Comparison of ENCODE assay signal across 8 cellular contexts in genomic region chr16:19898924-19899604, GRCh38. TPM values are rescaled to one million over a fixed set of nuclear protein-coding genes. Genes with fewer than 3 reads are reported as not detected.
DNase-seq lines count a peak whose midpoint lies in the region; ATAC-seq and TF ChIP-seq lines count a peak whose summit lies in the region.

No MANE protein-coding gene starts in this region.

- ATAC-seq in activated CD4-positive, CD25-positive, alpha-beta regulatory T cell treated with anti-CD3 and anti-CD28 coated beads, Interleukin-2, amount 50 U/mL, for 24 hours = peak; percentile 53 to 58
- ATAC-seq in left lobe of liver = peak; percentile 92
- ATAC-seq in HG03095 (IDR thresholded peaks at IDR 0.05; ENCODE audit: unreplicated experiment) = no peak

- no peaks in the 10 kb centered on the region for H3K4me1 ChIP-seq in suprapubic skin

- no peaks in the 10 kb centered on the region for H3K36me3 ChIP-seq in suprapubic skin

- no peak for DNase-seq in activated CD4-positive, CD25-positive, alpha-beta regulatory T cell treated with anti-CD3 and anti-CD28 coated beads, Interleukin-2, amount 50 U/mL, for 72 hours
- DNase-seq in SK-N-DZ (ENCODE audit: low spot score) = peak; percentile 74
- peak; percentile 16 for DNase-seq in central memory CD4-positive, alpha-beta T cell
- DNase-seq in left lobe of liver (ENCODE audit: low spot score) = no peak
- no peak for DNase-seq in suprapubic skin (ENCODE audit: low spot score in 2 of 2)

- no peaks in the 10 kb centered on the region for H3K9me3 ChIP-seq in suprapubic skin

- peak; percentile 87 for TF ChIP-seq CTCF in LNCAP (IDR thresholded peaks at IDR 0.05)
- TF ChIP-seq CTCF in suprapubic skin (IDR thresholded peaks at IDR 0.05) = peak; percentile 48 to 76

- no peak for TF ChIP-seq EP300 in suprapubic skin (IDR thresholded peaks at IDR 0.05)

- TF ChIP-seq POLR2A in suprapubic skin (IDR thresholded peaks at IDR 0.05) = no peak

- no peak overlapping the region for H3K27ac ChIP-seq in suprapubic skin

- WGBS in suprapubic skin = 7% methylated on average over 13 of the region's 13 CpGs

- H3K4me3 ChIP-seq in suprapubic skin = no peak overlapping the region

- peaks cover 3% of the 10 kb centered on the region for H3K27me3 ChIP-seq in suprapubic skin

RNA-seq across cellular contexts. Expression of gene GPRC5B, which starts 14.4 kb away (rescaled TPM):
- 11.0 and 12.8 TPM in 2 replicates for polyA plus RNA-seq in SK-N-DZ (2014; cell fraction: cytosol; rRNA removed)
- polyA plus RNA-seq in SK-N-DZ (2014; cell fraction: nucleus; rRNA removed) = 11.3 and 12.2 TPM in 2 replicates
- 5.0 TPM for total RNA-seq in left lobe of liver
- total RNA-seq in suprapubic skin = 10 to 100 TPM in 1 of 4 donors, 1 to 10 TPM in 3; 4.1 to 10.6 (median 6.9) TPM

Comparison
In these comparisons a context has a peak if more than half of its experiments do, and no peak if none do; other contexts are left out.
1. DNase-seq: peak in SK-N-DZ (single experiment) and central memory CD4-positive, alpha-beta T cell (single experiment); none in activated CD4-positive, CD25-positive, alpha-beta regulatory T cell treated with anti-CD3 and anti-CD28 coated beads, Interleukin-2, amount 50 U/mL, for 72 hours (single experiment), left lobe of liver (single experiment) and suprapubic skin (0 of 2).